In the genomic region with DNA sequence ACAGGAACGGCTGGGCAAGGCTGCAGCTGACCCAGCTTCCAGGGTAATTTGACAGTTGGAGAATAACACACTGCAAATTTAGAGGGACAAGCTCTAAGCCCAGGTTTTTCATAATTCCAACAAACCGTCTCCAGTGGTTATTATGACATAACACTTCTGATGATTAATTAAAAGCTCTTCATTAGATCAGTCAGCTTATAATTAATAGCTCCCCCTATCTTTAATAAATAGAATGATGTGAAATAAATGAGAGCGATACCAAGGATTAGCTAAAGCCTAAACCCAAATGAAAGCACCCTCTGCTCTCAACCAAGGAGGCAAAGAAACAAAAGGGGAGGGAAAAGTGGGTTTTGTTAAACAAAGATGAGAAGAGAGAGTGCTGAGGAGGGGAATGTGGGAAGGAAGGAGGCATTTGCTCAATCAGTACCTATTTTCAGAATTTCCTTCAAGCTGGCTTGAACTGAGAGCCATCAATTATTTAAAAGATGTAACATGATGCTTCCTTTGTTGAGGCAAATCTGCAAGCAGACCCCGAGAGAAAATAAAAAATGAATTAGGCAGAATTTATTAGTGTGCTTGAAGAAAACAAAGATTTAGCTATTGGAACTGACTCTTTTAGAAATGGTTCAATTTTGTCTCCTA, we compare ENCODE assay signal across 1 cellular context.
TF ChIP-seq lines count a peak whose summit lies in the region.

No MANE protein-coding gene starts in this region.

TF ChIP-seq in GM23338, 12 proteins besides CTCF, POLR2A, EP300 and RAD21 (continued from another document):
- TF ChIP-seq, protein P1, sequence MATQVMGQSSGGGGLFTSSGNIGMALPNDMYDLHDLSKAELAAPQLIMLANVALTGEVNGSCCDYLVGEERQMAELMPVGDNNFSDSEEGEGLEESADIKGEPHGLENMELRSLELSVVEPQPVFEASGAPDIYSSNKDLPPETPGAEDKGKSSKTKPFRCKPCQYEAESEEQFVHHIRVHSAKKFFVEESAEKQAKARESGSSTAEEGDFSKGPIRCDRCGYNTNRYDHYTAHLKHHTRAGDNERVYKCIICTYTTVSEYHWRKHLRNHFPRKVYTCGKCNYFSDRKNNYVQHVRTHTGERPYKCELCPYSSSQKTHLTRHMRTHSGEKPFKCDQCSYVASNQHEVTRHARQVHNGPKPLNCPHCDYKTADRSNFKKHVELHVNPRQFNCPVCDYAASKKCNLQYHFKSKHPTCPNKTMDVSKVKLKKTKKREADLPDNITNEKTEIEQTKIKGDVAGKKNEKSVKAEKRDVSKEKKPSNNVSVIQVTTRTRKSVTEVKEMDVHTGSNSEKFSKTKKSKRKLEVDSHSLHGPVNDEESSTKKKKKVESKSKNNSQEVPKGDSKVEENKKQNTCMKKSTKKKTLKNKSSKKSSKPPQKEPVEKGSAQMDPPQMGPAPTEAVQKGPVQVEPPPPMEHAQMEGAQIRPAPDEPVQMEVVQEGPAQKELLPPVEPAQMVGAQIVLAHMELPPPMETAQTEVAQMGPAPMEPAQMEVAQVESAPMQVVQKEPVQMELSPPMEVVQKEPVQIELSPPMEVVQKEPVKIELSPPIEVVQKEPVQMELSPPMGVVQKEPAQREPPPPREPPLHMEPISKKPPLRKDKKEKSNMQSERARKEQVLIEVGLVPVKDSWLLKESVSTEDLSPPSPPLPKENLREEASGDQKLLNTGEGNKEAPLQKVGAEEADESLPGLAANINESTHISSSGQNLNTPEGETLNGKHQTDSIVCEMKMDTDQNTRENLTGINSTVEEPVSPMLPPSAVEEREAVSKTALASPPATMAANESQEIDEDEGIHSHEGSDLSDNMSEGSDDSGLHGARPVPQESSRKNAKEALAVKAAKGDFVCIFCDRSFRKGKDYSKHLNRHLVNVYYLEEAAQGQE (IDR thresholded peaks at IDR 0.05; ENCODE audit: unreplicated experiment) = no peak
- TF ChIP-seq ZNF331 (CRISPR knock-in tag; IDR thresholded peaks at IDR 0.05; ENCODE audit: low read depth) (no peak), EZH2 (IDR thresholded peaks at IDR 0.05; ENCODE audit: low read depth, unreplicated experiment) (no peak), POLR2AphosphoS5 (IDR thresholded peaks at IDR 0.05; ENCODE audit: low read depth) (no peak), EZH2phosphoT487 (IDR thresholded peaks at IDR 0.05; ENCODE audit: unreplicated experiment) (no peak), CREB1 (CRISPR knock-in tag; IDR thresholded peaks at IDR 0.05; ENCODE audit: low read depth) (no peak), NANOG (IDR thresholded peaks at IDR 0.05; ENCODE audit: borderline replicate concordance) (no peak), ZNF114 (CRISPR knock-in tag; IDR thresholded peaks at IDR 0.05) (no peak), JUNB (IDR thresholded peaks at IDR 0.05; ENCODE audit: unreplicated experiment) (no peak), STAT1 (IDR thresholded peaks at IDR 0.05; ENCODE audit: unreplicated experiment) (no peak)
- TF ChIP-seq, protein P2, sequence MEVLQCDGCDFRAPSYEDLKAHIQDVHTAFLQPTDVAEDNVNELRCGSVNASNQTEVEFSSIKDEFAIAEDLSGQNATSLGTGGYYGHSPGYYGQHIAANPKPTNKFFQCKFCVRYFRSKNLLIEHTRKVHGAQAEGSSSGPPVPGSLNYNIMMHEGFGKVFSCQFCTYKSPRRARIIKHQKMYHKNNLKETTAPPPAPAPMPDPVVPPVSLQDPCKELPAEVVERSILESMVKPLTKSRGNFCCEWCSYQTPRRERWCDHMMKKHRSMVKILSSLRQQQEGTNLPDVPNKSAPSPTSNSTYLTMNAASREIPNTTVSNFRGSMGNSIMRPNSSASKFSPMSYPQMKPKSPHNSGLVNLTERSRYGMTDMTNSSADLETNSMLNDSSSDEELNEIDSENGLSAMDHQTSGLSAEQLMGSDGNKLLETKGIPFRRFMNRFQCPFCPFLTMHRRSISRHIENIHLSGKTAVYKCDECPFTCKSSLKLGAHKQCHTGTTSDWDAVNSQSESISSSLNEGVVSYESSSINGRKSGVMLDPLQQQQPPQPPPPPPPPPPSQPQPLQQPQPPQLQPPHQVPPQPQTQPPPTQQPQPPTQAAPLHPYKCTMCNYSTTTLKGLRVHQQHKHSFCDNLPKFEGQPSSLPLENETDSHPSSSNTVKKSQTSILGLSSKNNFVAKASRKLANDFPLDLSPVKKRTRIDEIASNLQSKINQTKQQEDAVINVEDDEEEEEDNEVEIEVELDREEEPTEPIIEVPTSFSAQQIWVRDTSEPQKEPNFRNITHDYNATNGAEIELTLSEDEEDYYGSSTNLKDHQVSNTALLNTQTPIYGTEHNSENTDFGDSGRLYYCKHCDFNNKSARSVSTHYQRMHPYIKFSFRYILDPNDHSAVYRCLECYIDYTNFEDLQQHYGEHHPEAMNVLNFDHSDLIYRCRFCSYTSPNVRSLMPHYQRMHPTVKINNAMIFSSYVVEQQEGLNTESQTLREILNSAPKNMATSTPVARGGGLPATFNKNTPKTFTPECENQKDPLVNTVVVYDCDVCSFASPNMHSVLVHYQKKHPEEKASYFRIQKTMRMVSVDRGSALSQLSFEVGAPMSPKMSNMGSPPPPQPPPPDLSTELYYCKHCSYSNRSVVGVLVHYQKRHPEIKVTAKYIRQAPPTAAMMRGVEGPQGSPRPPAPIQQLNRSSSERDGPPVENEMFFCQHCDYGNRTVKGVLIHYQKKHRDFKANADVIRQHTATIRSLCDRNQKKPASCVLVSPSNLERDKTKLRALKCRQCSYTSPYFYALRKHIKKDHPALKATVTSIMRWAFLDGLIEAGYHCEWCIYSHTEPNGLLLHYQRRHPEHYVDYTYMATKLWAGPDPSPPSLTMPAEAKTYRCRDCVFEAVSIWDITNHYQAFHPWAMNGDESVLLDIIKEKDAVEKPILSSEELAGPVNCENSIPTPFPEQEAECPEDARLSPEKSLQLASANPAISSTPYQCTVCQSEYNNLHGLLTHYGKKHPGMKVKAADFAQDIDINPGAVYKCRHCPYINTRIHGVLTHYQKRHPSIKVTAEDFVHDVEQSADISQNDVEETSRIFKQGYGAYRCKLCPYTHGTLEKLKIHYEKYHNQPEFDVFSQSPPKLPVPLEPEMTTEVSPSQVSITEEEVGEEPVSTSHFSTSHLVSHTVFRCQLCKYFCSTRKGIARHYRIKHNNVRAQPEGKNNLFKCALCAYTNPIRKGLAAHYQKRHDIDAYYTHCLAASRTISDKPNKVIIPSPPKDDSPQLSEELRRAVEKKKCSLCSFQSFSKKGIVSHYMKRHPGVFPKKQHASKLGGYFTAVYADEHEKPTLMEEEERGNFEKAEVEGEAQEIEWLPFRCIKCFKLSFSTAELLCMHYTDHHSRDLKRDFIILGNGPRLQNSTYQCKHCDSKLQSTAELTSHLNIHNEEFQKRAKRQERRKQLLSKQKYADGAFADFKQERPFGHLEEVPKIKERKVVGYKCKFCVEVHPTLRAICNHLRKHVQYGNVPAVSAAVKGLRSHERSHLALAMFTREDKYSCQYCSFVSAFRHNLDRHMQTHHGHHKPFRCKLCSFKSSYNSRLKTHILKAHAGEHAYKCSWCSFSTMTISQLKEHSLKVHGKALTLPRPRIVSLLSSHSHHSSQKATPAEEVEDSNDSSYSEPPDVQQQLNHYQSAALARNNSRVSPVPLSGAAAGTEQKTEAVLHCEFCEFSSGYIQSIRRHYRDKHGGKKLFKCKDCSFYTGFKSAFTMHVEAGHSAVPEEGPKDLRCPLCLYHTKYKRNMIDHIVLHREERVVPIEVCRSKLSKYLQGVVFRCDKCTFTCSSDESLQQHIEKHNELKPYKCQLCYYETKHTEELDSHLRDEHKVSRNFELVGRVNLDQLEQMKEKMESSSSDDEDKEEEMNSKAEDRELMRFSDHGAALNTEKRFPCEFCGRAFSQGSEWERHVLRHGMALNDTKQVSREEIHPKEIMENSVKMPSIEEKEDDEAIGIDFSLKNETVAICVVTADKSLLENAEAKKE (CRISPR knock-in tag; IDR thresholded peaks at IDR 0.05) = no peak
TF ChIP-seq in GM23338: peak in this region for 0.
